In genomic region chr14:52349731-52350130, GRCh38 we compare ENCODE assay signal across 15 cellular contexts. TPM values are rescaled to one million over a fixed set of nuclear protein-coding genes. Genes with fewer than 3 reads are reported as not detected.
DNase-seq lines count a peak whose midpoint lies in the region; ATAC-seq and TF ChIP-seq lines count a peak whose summit lies in the region.
"Had no signal": no experiment of that assay in that cellular context is flagged by ENCODE, and none has a peak within 500 bp of the region (broad histone marks: within the 10 kb centered on the region; RNA-seq: fewer than 3 reads in every experiment).

No MANE protein-coding gene starts in this region.

- H3K4me1 Mint-ChIP-seq in T-helper 17 cell (peaks cover 35% of the 10 kb centered on the region), immature natural killer cell (peaks cover 69 to 75% of the 10 kb centered on the region in 2 donors)
- H3K4me1 Mint-ChIP-seq in CD8-positive, alpha-beta T cell (ENCODE audit: low read depth), result peaks cover 50% of the 10 kb centered on the region

- peak; percentile 8 for DNase-seq in stimulated activated CD4-positive, alpha-beta T cell treated with anti-CD3 and anti-CD28 coated beads, Interleukin-1b, Interleukin-23, amount 100 ng/mL, for 48 hours
- DNase-seq in stimulated activated CD4-positive, alpha-beta T cell treated with anti-CD3 and anti-CD28 coated beads, Interleukin-2, amount 100 ng/mL, for 48 hours, result no peak
- DNase-seq in T-helper 17 cell (no peak), immature natural killer cell (peak in 1 of 3 donors; percentile 21), NCI-H1930 (lab: John Stamatoyannopoulos, UW) (no peak)
- no peak for DNase-seq in CD8-positive, alpha-beta T cell
- DNase-seq: amniotic stem cell, DMS79, NCI-H2081 treated with DMSO at 0.1 percent for 48 hours, NCI-H748 treated with DMSO at 0.1 percent for 48 hours, T1000 had no signal

- CTCF ChIA-PET in CD8-positive, alpha-beta T cell (lab: Charles Lee), result interaction anchor here (0.7 to 1.6 kb wide), 2 partner anchors 13 to 24 kb away, joined by 3 to 4 read pairs; no protein-coding TSS in a partner anchor

- POLR2A ChIA-PET in CD8-positive, alpha-beta T cell (lab: Charles Lee), result no interaction called here

- H3K36me3 Mint-ChIP-seq in T-helper 17 cell (ENCODE audit: low read depth), result no peaks in the 10 kb centered on the region
- H3K36me3 Mint-ChIP-seq in immature natural killer cell, result peaks cover 1 to 8% (median 4%) of the 10 kb centered on the region in 3 donors
- H3K36me3 Mint-ChIP-seq in CD8-positive, alpha-beta T cell, result no peaks in the 10 kb centered on the region

- no peak for TF ChIP-seq CTCF in CD8-positive, alpha-beta T cell (IDR thresholded peaks at IDR 0.05)

- H3K4me1 ChIP-seq in CD8-positive, alpha-beta T cell (ENCODE audit: insufficient read depth, low read length), result peaks cover 37% of the 10 kb centered on the region
- H3K4me1 ChIP-seq: prostate gland had no signal

- H3K27me3 Mint-ChIP-seq in T-helper 17 cell (no peaks in the 10 kb centered on the region), immature natural killer cell (ENCODE audit: low read depth in 3 of 3) (peaks cover 0 to 7% (median 5%) of the 10 kb centered on the region in 3 donors)
- no peaks in the 10 kb centered on the region for H3K27me3 Mint-ChIP-seq in CD8-positive, alpha-beta T cell (ENCODE audit: low read depth)

- no peak overlapping the region for H3K27ac ChIP-seq in CD8-positive, alpha-beta T cell (ENCODE audit: low read depth, low read length)
- H3K27ac ChIP-seq: thoracic aorta had no signal

- H3K27me3 ChIP-seq in CD8-positive, alpha-beta T cell (ENCODE audit: insufficient read depth, low read length), result no peaks in the 10 kb centered on the region

- no peak overlapping the region for H3K4me3 ChIP-seq in CD8-positive, alpha-beta T cell (ENCODE audit: low read depth, low read length)
- H3K4me3 ChIP-seq: prostate gland, thoracic aorta had no signal

- H3K9me3 ChIP-seq in T-helper 17 cell (ENCODE audit: control insufficient read depth, low read length, poor library complexity, severe bottlenecking), result no peaks in the 10 kb centered on the region
- no peaks in the 10 kb centered on the region for H3K9me3 ChIP-seq in CD8-positive, alpha-beta T cell (ENCODE audit: low read length)
- H3K9me3 ChIP-seq: prostate gland, thoracic aorta had no signal

- H3K36me3 ChIP-seq in CD8-positive, alpha-beta T cell (ENCODE audit: insufficient read depth, low read length), result no peaks in the 10 kb centered on the region
- H3K36me3 ChIP-seq: prostate gland, thoracic aorta had no signal

- H3K4me3 Mint-ChIP-seq in T-helper 17 cell (no peak overlapping the region), immature natural killer cell (peak overlapping the region in 4 of 5 donors; percentile 8 to 88 (median 46))
- H3K4me3 Mint-ChIP-seq in CD8-positive, alpha-beta T cell, result no peak overlapping the region

- ATAC-seq in T-helper 17 cell (no peak), HG03025 (IDR thresholded peaks at IDR 0.05; ENCODE audit: low FRiP score, unreplicated experiment) (no peak)
- ATAC-seq in CD8-positive, alpha-beta T cell, result no peak

- intact Hi-C loops in CD8-positive, alpha-beta T cell (cut with DNase I, micrococcal nuclease), result loop anchor here (5.0 kb wide), 2 partner anchors 32 to 203 kb away; partner anchors contain the start of genes GPR137C (in 1 of the 2) and TXNDC16 (in 1 of the 2)

- H3K27ac Mint-ChIP-seq in T-helper 17 cell, result peak overlapping the region; percentile 93
- peak overlapping the region; percentile 87 to 97 (median 95) for H3K27ac Mint-ChIP-seq in immature natural killer cell
- no peak overlapping the region for H3K27ac Mint-ChIP-seq in CD8-positive, alpha-beta T cell

- H3K9me3 Mint-ChIP-seq in immature natural killer cell, result no peaks in the 10 kb centered on the region
- no peaks in the 10 kb centered on the region for H3K9me3 Mint-ChIP-seq in CD8-positive, alpha-beta T cell

RNA-seq across cellular contexts. Expression of gene PTGER2, which starts 35.6 kb away (rescaled TPM):
- 10 to 100 TPM; 40.5 to 52.1 TPM for total RNA-seq in T-helper 17 cell
- 100 to 1,000 TPM; 154 to 252 (median 250) TPM for polyA plus RNA-seq in immature natural killer cell
- total RNA-seq in CD8-positive, alpha-beta T cell, result 1 to 10 TPM; 3.5 to 4.3 TPM
- total RNA-seq: endothelial cell of umbilical vein had no signal
- polyA plus RNA-seq: endothelial cell of umbilical vein had no signal

Comparison
In these comparisons a context has a peak if more than half of its experiments do, and no peak if none do; other contexts are left out.
1. H3K4me3 Mint-ChIP-seq: peak in immature natural killer cell (4 of 5); none in T-helper 17 cell (single experiment) and CD8-positive, alpha-beta T cell (single experiment).
2. RNA of gene PTGER2, which starts 35.6 kb away (total RNA-seq): 40.5 to 52.1 TPM in T-helper 17 cell; 3.5 to 4.3 TPM in CD8-positive, alpha-beta T cell; every median in the first group is over 4 times any median in the second.